In genomic region chr5:128579111-128579510, GRCh38 we compare ENCODE assay signal across 17 cellular contexts. TPM values are rescaled to one million over a fixed set of nuclear protein-coding genes. Genes with fewer than 3 reads are reported as not detected.
DNase-seq lines count a peak whose midpoint lies in the region; ATAC-seq, FAIRE-seq and TF ChIP-seq lines count a peak whose summit lies in the region.
"Had no signal": no experiment of that assay in that cellular context is flagged by ENCODE, and none has a peak within 500 bp of the region (broad histone marks: within the 10 kb centered on the region; RNA-seq: fewer than 3 reads in every experiment).

No MANE protein-coding gene starts in this region.

- in situ Hi-C loops in IMR-90 (cut with MboI; ENCODE audit: low sequenced_read_pairs): no loop called here

- no peak overlapping the region for H4K91ac ChIP-seq in IMR-90 (ENCODE audit: insufficient read depth, low read depth, low read length)

- no peak for TF ChIP-seq CTCF in AG09309 (IDR thresholded peaks at IDR 0.05; ENCODE audit: control insufficient read depth, insufficient read depth, low read depth, low read length, missing control alignments)
- TF ChIP-seq CTCF in IMR-90 (conservative IDR thresholded peaks at IDR 0.05; ENCODE audit: low read depth, low read length): no peak
- TF ChIP-seq CTCF in cardiac fibroblast (IDR thresholded peaks at IDR 0.05; ENCODE audit: low read depth, low read length): no peak
- TF ChIP-seq CTCF in keratinocyte (optimal IDR thresholded peaks at IDR 0.05 in 1 of 3, IDR thresholded peaks at IDR 0.05 in 1 of 3, conservative IDR thresholded peaks at IDR 0.05 in 1 of 3; ENCODE audit: extremely low read depth in 1 of 3, insufficient read depth in 2 of 3, low read length in 3 of 3): no peak

- no peak for TF ChIP-seq RAD21 in IMR-90 (IDR thresholded peaks at IDR 0.05; ENCODE audit: low read length)

- WGBS in IMR-90 (ENCODE audit: extremely low coverage in 2 of 2, insufficient read length in 1 of 2), 2 experiments: no CpG with 5 or more reads among the region's 3 CpGs

- H3K4ac ChIP-seq in IMR-90 (ENCODE audit: low read depth, low read length): no peak overlapping the region

- H3K9me3 ChIP-seq in IMR-90 (ENCODE audit: control insufficient read depth, insufficient read depth, low read length): no peaks in the 10 kb centered on the region
- no peaks in the 10 kb centered on the region for H3K9me3 ChIP-seq in keratinocyte (ENCODE audit: control insufficient read depth, low read depth, low read length)

- H2AK5ac ChIP-seq in IMR-90 (ENCODE audit: low read depth, low read length): no peak overlapping the region

- no peak overlapping the region for H4K5ac ChIP-seq in IMR-90 (ENCODE audit: low read depth, low read length)

- CTCF ChIA-PET in IMR-90 (lab: Yijun Ruan, JAX): no interaction called here
- CTCF ChIA-PET in activated naive CD4-positive, alpha-beta T cell treated with anti-CD3 and anti-CD28 coated beads for 36 hours (lab: Charles Lee): no interaction called here
- CTCF ChIA-PET in activated CD8-positive, alpha-beta T cell treated with anti-CD3 and anti-CD28 coated beads, Interleukin-2, amount 10 ng/mL, durations not matched to agents 7 days and 5 days (lab: Charles Lee): no interaction called here

- H3K79me2 ChIP-seq in keratinocyte (ENCODE audit: control insufficient read depth, insufficient read depth, low read length): no peaks in the 10 kb centered on the region
- H3K79me2 ChIP-seq: parathyroid adenoma had no signal

- no peak overlapping the region for H2AFZ ChIP-seq in IMR-90 (replicated peaks; ENCODE audit: low read length, poor library complexity)
- no peak overlapping the region for H2AFZ ChIP-seq in keratinocyte (ENCODE audit: control insufficient read depth, low read length)
- H2AFZ ChIP-seq: parathyroid adenoma had no signal

- no peak overlapping the region for H3K18ac ChIP-seq in IMR-90 (ENCODE audit: low read depth, low read length)

- H3K23ac ChIP-seq in IMR-90 (ENCODE audit: low read depth, low read length): no peak overlapping the region

- peak; percentile 82 for ATAC-seq in IMR-90 (ENCODE audit: low read depth)
- ATAC-seq in stimulated activated memory B cell treated with anti-CD40 and anti-IgM and Interleukin-4, amounts not matched to agents 10 μg/mL and 1 μg/mL and 100 μg/mL, for 72 hours: no peak
- ATAC-seq in activated CD8-positive, alpha-beta T cell treated with anti-CD3 and anti-CD28 coated beads, Interleukin-2, amount 10 ng/mL, durations not matched to agents 7 days and 5 days: no peak
- ATAC-seq: activated CD4-positive, CD25-positive, alpha-beta regulatory T cell treated with anti-CD3 and anti-CD28 coated beads, Interleukin-2, amount 50 U/mL, for 24 hours; Panc1 had no signal

- H3K27ac ChIP-seq in IMR-90 (ENCODE audit: insufficient read depth, low read length) (no peak overlapping the region), keratinocyte (ENCODE audit: control insufficient read depth, insufficient read depth, low read length) (peak overlapping the region; percentile 66)
- H3K27ac ChIP-seq: parathyroid adenoma had no signal

- H2BK15ac ChIP-seq in IMR-90 (ENCODE audit: low read depth, low read length): no peak overlapping the region

- no peak overlapping the region for H3K4me2 ChIP-seq in IMR-90 (ENCODE audit: low read depth, low read length)
- peak overlapping the region; percentile 63 for H3K4me2 ChIP-seq in keratinocyte (ENCODE audit: control insufficient read depth, extremely low read depth, insufficient read depth, low read depth, low read length)

- no peak overlapping the region for H4K8ac ChIP-seq in IMR-90 (ENCODE audit: low read depth in 2 of 2, low read length in 2 of 2)

- no peak for FAIRE-seq in keratinocyte (lab: Jason Lieb, UNC)

- no peaks in the 10 kb centered on the region for H3K36me3 ChIP-seq in IMR-90 (ENCODE audit: control insufficient read depth, insufficient read depth, low read length)
- no peaks in the 10 kb centered on the region for H3K36me3 ChIP-seq in keratinocyte (ENCODE audit: control insufficient read depth in 2 of 2, extremely low read depth in 1 of 2, insufficient read depth in 2 of 2, low read length in 2 of 2)

- intact Hi-C loops in IMR-90 (cut with micrococcal nuclease): no loop called here
- intact Hi-C loops in activated naive CD4-positive, alpha-beta T cell treated with anti-CD3 and anti-CD28 coated beads for 36 hours (cut with micrococcal nuclease): no loop called here

- H3K14ac ChIP-seq in IMR-90 (replicated peaks; ENCODE audit: low read depth, low read length): no peak overlapping the region

- H2BK20ac ChIP-seq in IMR-90 (ENCODE audit: low read depth, low read length): no peak overlapping the region

- H3K9me3 Mint-ChIP-seq in activated naive CD4-positive, alpha-beta T cell treated with anti-CD3 and anti-CD28 coated beads for 36 hours: peaks cover 7% of the 10 kb centered on the region
- peaks cover 6% of the 10 kb centered on the region for H3K9me3 Mint-ChIP-seq in stimulated activated memory B cell treated with anti-CD40 and anti-IgM and Interleukin-4, amounts not matched to agents 10 μg/mL and 1 μg/mL and 100 μg/mL, for 72 hours
- no peaks in the 10 kb centered on the region for H3K9me3 Mint-ChIP-seq in activated CD8-positive, alpha-beta T cell treated with anti-CD3 and anti-CD28 coated beads, Interleukin-2, amount 10 ng/mL, durations not matched to agents 7 days and 5 days (ENCODE audit: insufficient read depth)

- TF ChIP-seq POLR2A in IMR-90 (IDR thresholded peaks at IDR 0.05; ENCODE audit: low read depth, low read length): no peak

- BruUV-seq in IMR-90 (replicated peaks; lab: Mats Ljungman, UMichigan): no TSS peak

- dilution Hi-C loops in IMR-90 (cut with HindIII; ENCODE audit: low sequenced_read_pairs, unreplicated experiment): no loop called here
- dilution Hi-C loops in keratinocyte (cut with MboI; ENCODE audit: extremely low pct_ligation_motif_present, low sequenced_read_pairs): no loop called here

- H3K27me3 Mint-ChIP-seq in activated naive CD4-positive, alpha-beta T cell treated with anti-CD3 and anti-CD28 coated beads for 36 hours (ENCODE audit: low read depth): no peaks in the 10 kb centered on the region
- H3K27me3 Mint-ChIP-seq in stimulated activated memory B cell treated with anti-CD40 and anti-IgM and Interleukin-4, amounts not matched to agents 10 μg/mL and 1 μg/mL and 100 μg/mL, for 72 hours: no peaks in the 10 kb centered on the region
- H3K27me3 Mint-ChIP-seq in activated CD8-positive, alpha-beta T cell treated with anti-CD3 and anti-CD28 coated beads, Interleukin-2, amount 10 ng/mL, durations not matched to agents 7 days and 5 days (ENCODE audit: low read depth): no peaks in the 10 kb centered on the region
- H3K27me3 Mint-ChIP-seq: activated naive CD4-positive, alpha-beta T cell treated with anti-CD3 and anti-CD28 coated beads, Interleukin-2, amount 10 ng/mL, durations not matched to agents 7 days and 5 days had no signal

- H3K56ac ChIP-seq in IMR-90 (ENCODE audit: extremely low read depth, insufficient read depth, low read length): no peak overlapping the region

- H3K9ac ChIP-seq in IMR-90 (ENCODE audit: low read depth, low read length): no peak overlapping the region
- H3K9ac ChIP-seq in keratinocyte (ENCODE audit: control insufficient read depth, extremely low read depth, insufficient read depth, low read length): no peak overlapping the region
- H3K9ac ChIP-seq: parathyroid adenoma had no signal

- H3K4me3 ChIP-seq in AG09309 (ENCODE audit: control insufficient read depth, low read depth, low read length) (no peak overlapping the region), IMR-90 (ENCODE audit: insufficient read depth, low read depth, low read length) (no peak overlapping the region), cardiac fibroblast (replicated peaks in 1 of 2; ENCODE audit: low read depth in 2 of 2, low read length in 2 of 2) (no peak overlapping the region), keratinocyte (ENCODE audit: control insufficient read depth in 2 of 3, extremely low read depth in 1 of 3, insufficient read depth in 2 of 3, low read depth in 1 of 3, low read length in 3 of 3) (peak overlapping the region in 1 of 3 experiments; percentile 29)

- peak overlapping the region; percentile 81 for H2BK5ac ChIP-seq in IMR-90 (ENCODE audit: low read depth, low read length, poor library complexity, severe bottlenecking)

- no peaks in the 10 kb centered on the region for H3K4me1 Mint-ChIP-seq in activated naive CD4-positive, alpha-beta T cell treated with anti-CD3 and anti-CD28 coated beads for 36 hours (ENCODE audit: low read depth)
- no peaks in the 10 kb centered on the region for H3K4me1 Mint-ChIP-seq in stimulated activated memory B cell treated with anti-CD40 and anti-IgM and Interleukin-4, amounts not matched to agents 10 μg/mL and 1 μg/mL and 100 μg/mL, for 72 hours
- no peaks in the 10 kb centered on the region for H3K4me1 Mint-ChIP-seq in activated CD8-positive, alpha-beta T cell treated with anti-CD3 and anti-CD28 coated beads, Interleukin-2, amount 10 ng/mL, durations not matched to agents 7 days and 5 days (ENCODE audit: low read depth)
- H3K4me1 Mint-ChIP-seq: activated naive CD4-positive, alpha-beta T cell treated with anti-CD3 and anti-CD28 coated beads, Interleukin-2, amount 10 ng/mL, durations not matched to agents 7 days and 5 days; immature natural killer cell had no signal

- no peaks in the 10 kb centered on the region for H3K79me1 ChIP-seq in IMR-90 (ENCODE audit: low read depth in 1 of 2, low read length in 2 of 2)

- H3K27ac Mint-ChIP-seq in activated naive CD4-positive, alpha-beta T cell treated with anti-CD3 and anti-CD28 coated beads for 36 hours: no peak overlapping the region
- no peak overlapping the region for H3K27ac Mint-ChIP-seq in stimulated activated memory B cell treated with anti-CD40 and anti-IgM and Interleukin-4, amounts not matched to agents 10 μg/mL and 1 μg/mL and 100 μg/mL, for 72 hours
- no peak overlapping the region for H3K27ac Mint-ChIP-seq in activated CD8-positive, alpha-beta T cell treated with anti-CD3 and anti-CD28 coated beads, Interleukin-2, amount 10 ng/mL, durations not matched to agents 7 days and 5 days
- H3K27ac Mint-ChIP-seq: activated naive CD4-positive, alpha-beta T cell treated with anti-CD3 and anti-CD28 coated beads, Interleukin-2, amount 10 ng/mL, durations not matched to agents 7 days and 5 days; immature natural killer cell had no signal

- no peak overlapping the region for H2AK9ac ChIP-seq in IMR-90 (replicated peaks; ENCODE audit: low read depth, low read length, poor library complexity)

- no peak overlapping the region for H3K4me3 Mint-ChIP-seq in activated naive CD4-positive, alpha-beta T cell treated with anti-CD3 and anti-CD28 coated beads for 36 hours
- no peak overlapping the region for H3K4me3 Mint-ChIP-seq in stimulated activated memory B cell treated with anti-CD40 and anti-IgM and Interleukin-4, amounts not matched to agents 10 μg/mL and 1 μg/mL and 100 μg/mL, for 72 hours
- no peak overlapping the region for H3K4me3 Mint-ChIP-seq in activated CD8-positive, alpha-beta T cell treated with anti-CD3 and anti-CD28 coated beads, Interleukin-2, amount 10 ng/mL, durations not matched to agents 7 days and 5 days
- H3K4me3 Mint-ChIP-seq: activated naive CD4-positive, alpha-beta T cell treated with anti-CD3 and anti-CD28 coated beads, Interleukin-2, amount 10 ng/mL, durations not matched to agents 7 days and 5 days; immature natural killer cell had no signal

- H4K20me1 ChIP-seq in IMR-90 (ENCODE audit: insufficient read depth, low read length) (no peaks in the 10 kb centered on the region), keratinocyte (ENCODE audit: control insufficient read depth, extremely low read depth, insufficient read depth, low read length) (no peaks in the 10 kb centered on the region)

- no peaks in the 10 kb centered on the region for H3K27me3 ChIP-seq in IMR-90 (ENCODE audit: control insufficient read depth, insufficient read depth, low read length)
- H3K27me3 ChIP-seq in keratinocyte (ENCODE audit: control insufficient read depth, extremely low read depth, insufficient read depth, low read length): no peaks in the 10 kb centered on the region

- peaks cover 9% of the 10 kb centered on the region for H3K4me1 ChIP-seq in IMR-90 (ENCODE audit: control insufficient read depth, insufficient read depth, low read length)
- peaks cover 25% of the 10 kb centered on the region for H3K4me1 ChIP-seq in keratinocyte (ENCODE audit: control insufficient read depth, extremely low read depth, insufficient read depth, low read length)
- H3K4me1 ChIP-seq: parathyroid adenoma had no signal

- DNase-seq in AG09309 (ENCODE audit: low read depth) (peak; percentile 92), IMR-90 (peak; percentile 78), cardiac fibroblast (ENCODE audit: low read depth in 2 of 2) (peak; percentile 74 to 84), keratinocyte (ENCODE audit: low read depth, low spot score) (peak; percentile 40), epidermal melanocyte (ENCODE audit: insufficient read length, low spot score) (no peak)
- DNase-seq in activated naive CD4-positive, alpha-beta T cell treated with anti-CD3 and anti-CD28 coated beads for 36 hours: no peak
- no peak for DNase-seq in activated CD8-positive, alpha-beta T cell treated with anti-CD3 and anti-CD28 coated beads, Interleukin-2, amount 10 ng/mL, durations not matched to agents 7 days and 5 days
- DNase-seq: activated CD8-positive, alpha-beta memory T cell treated with anti-CD3 and anti-CD28 coated beads, Interleukin-2, amount 50 U/mL, for 4 hours; activated naive CD4-positive, alpha-beta T cell treated with anti-CD3 and anti-CD28 coated beads, Interleukin-2, amount 10 ng/mL, durations not matched to agents 7 days and 5 days; erythroblast; immature natural killer cell; NCI-H524 treated with DMSO at 0.1 percent for 48 hours; T-helper 1 cell had no signal

- POLR2A ChIA-PET in IMR-90 (lab: Charles Lee; ENCODE audit: unreplicated experiment): no interaction called here
- POLR2A ChIA-PET in activated CD8-positive, alpha-beta T cell treated with anti-CD3 and anti-CD28 coated beads, Interleukin-2, amount 10 ng/mL, durations not matched to agents 7 days and 5 days (lab: Charles Lee): no interaction called here

- no peaks in the 10 kb centered on the region for H3K36me3 Mint-ChIP-seq in activated naive CD4-positive, alpha-beta T cell treated with anti-CD3 and anti-CD28 coated beads for 36 hours (ENCODE audit: low read depth)
- H3K36me3 Mint-ChIP-seq in stimulated activated memory B cell treated with anti-CD40 and anti-IgM and Interleukin-4, amounts not matched to agents 10 μg/mL and 1 μg/mL and 100 μg/mL, for 72 hours: no peaks in the 10 kb centered on the region
- H3K36me3 Mint-ChIP-seq in activated CD8-positive, alpha-beta T cell treated with anti-CD3 and anti-CD28 coated beads, Interleukin-2, amount 10 ng/mL, durations not matched to agents 7 days and 5 days (ENCODE audit: low read depth): no peaks in the 10 kb centered on the region
- H3K36me3 Mint-ChIP-seq: activated naive CD4-positive, alpha-beta T cell treated with anti-CD3 and anti-CD28 coated beads, Interleukin-2, amount 10 ng/mL, durations not matched to agents 7 days and 5 days had no signal

- peaks cover 3% of the 10 kb centered on the region; the same call in 1 of the 2 replicates for H3K9me1 ChIP-seq in IMR-90 (ENCODE audit: insufficient read depth, low read length)
- H3K9me1 ChIP-seq in keratinocyte (ENCODE audit: control insufficient read depth, extremely low read depth, insufficient read depth, low read length): no peaks in the 10 kb centered on the region

- H2BK120ac ChIP-seq in IMR-90 (ENCODE audit: low read depth, low read length): no peak overlapping the region

RNA-seq across cellular contexts. Expression of gene FBN2, which starts 41.1 kb away (rescaled TPM):
- 67.5 and 69.0 TPM in 2 replicates for total RNA-seq in IMR-90 (2012; rRNA removed)
- polyA plus RNA-seq in IMR-90 (2012; rRNA removed): 22.6 and 26.7 TPM in 2 replicates
- 12.4 and 13.0 TPM in 2 replicates for polyA plus RNA-seq in IMR-90 (2012; cell fraction: cytosol; rRNA removed)
- polyA plus RNA-seq in IMR-90 (2012; cell fraction: nucleus; rRNA removed; ENCODE audit: low replicate concordance): 9.7 and 25.9 TPM in 2 replicates
- polyA plus RNA-seq in keratinocyte: 21.8 to 40.5 TPM (median 30.1 TPM) in 3 replicates
- 4.4 TPM for polyA plus RNA-seq in keratinocyte (2011; ENCODE audit: low read depth)
- polyA plus RNA-seq in keratinocyte (2011; cell fraction: cytosol; rRNA removed): 6.4 and 8.0 TPM in 2 replicates
- 84.8 and 90.2 TPM in 2 replicates for polyA plus RNA-seq in keratinocyte (2011; cell fraction: nucleus; rRNA removed)
- polyA plus RNA-seq in keratinocyte (2012; ENCODE audit: low replicate concordance): 5.7 and 45.8 TPM in 2 replicates
- polyA minus RNA-seq in keratinocyte: 87.4 to 164 TPM (median 108 TPM) in 3 replicates
- 37.6 TPM for polyA minus RNA-seq in keratinocyte (2011; cell fraction: cytosol; rRNA and poly(A)+ RNA removed)
- polyA minus RNA-seq in keratinocyte (2011; cell fraction: nucleus; rRNA and poly(A)+ RNA removed): 213 and 385 TPM in 2 replicates
- not detected for total RNA-seq in activated naive CD4-positive, alpha-beta T cell treated with anti-CD3 and anti-CD28 coated beads for 36 hours
- not detected for total RNA-seq in activated CD8-positive, alpha-beta T cell treated with anti-CD3 and anti-CD28 coated beads, Interleukin-2, amount 10 ng/mL, durations not matched to agents 7 days and 5 days
- polyA plus RNA-seq: immature natural killer cell had no signal

Comparison
In these comparisons a context has a peak if more than half of its experiments do, and no peak if none do; other contexts are left out.
1. DNase-seq: peak in AG09309 (single experiment), IMR-90 (single experiment), cardiac fibroblast (2 of 2) and keratinocyte (single experiment); none in epidermal melanocyte (single experiment), activated naive CD4-positive, alpha-beta T cell treated with anti-CD3 and anti-CD28 coated beads for 36 hours (single experiment) and activated CD8-positive, alpha-beta T cell treated with anti-CD3 and anti-CD28 coated beads, Interleukin-2, amount 10 ng/mL, durations not matched to agents 7 days and 5 days (single experiment).
2. RNA of gene FBN2, which starts 41.1 kb away (total RNA-seq): 67.5 to 69.0 TPM in IMR-90; not detected in activated naive CD4-positive, alpha-beta T cell treated with anti-CD3 and anti-CD28 coated beads for 36 hours and not detected in activated CD8-positive, alpha-beta T cell treated with anti-CD3 and anti-CD28 coated beads, Interleukin-2, amount 10 ng/mL, durations not matched to agents 7 days and 5 days; every median in the first group is over 10 times any median in the second.